23 cellular contexts compared by ENCODE assay signal in genomic region chr6:169117663-169118062, GRCh38.
"Had no signal": no experiment of that assay in that cellular context is flagged by ENCODE, and none has a peak within 500 bp of the region (broad histone marks: within the 10 kb centered on the region; RNA-seq: fewer than 3 reads in every experiment).

No MANE protein-coding gene starts in this region.

- H3K36me3 Mint-ChIP-seq: naive thymus-derived CD4-positive, alpha-beta T cell; natural killer cell; neural progenitor cell; stimulated activated effector memory CD8-positive, alpha-beta T cell treated with anti-CD3 and anti-CD28 coated beads, Interleukin-12 subunit alpha, Interleukin-12 subunit beta, amount 100 ng/mL, for 72 hours; stimulated activated naive B cell treated with anti-CD40 and anti-IgM and Interleukin-4, amounts not matched to agents 10 μg/mL and 1 μg/mL and 100 μg/mL, for 72 hours had no signal

- H3K4me3 Mint-ChIP-seq: naive thymus-derived CD4-positive, alpha-beta T cell; natural killer cell; nephron; neural progenitor cell; stimulated activated effector memory CD8-positive, alpha-beta T cell treated with anti-CD3 and anti-CD28 coated beads, Interleukin-12 subunit alpha, Interleukin-12 subunit beta, amount 100 ng/mL, for 72 hours; stimulated activated naive B cell treated with anti-CD40 and anti-IgM and Interleukin-4, amounts not matched to agents 10 μg/mL and 1 μg/mL and 100 μg/mL, for 72 hours had no signal

- H3K9me3 Mint-ChIP-seq: natural killer cell; nephron; stimulated activated effector memory CD8-positive, alpha-beta T cell treated with anti-CD3 and anti-CD28 coated beads, Interleukin-12 subunit alpha, Interleukin-12 subunit beta, amount 100 ng/mL, for 72 hours; stimulated activated naive B cell treated with anti-CD40 and anti-IgM and Interleukin-4, amounts not matched to agents 10 μg/mL and 1 μg/mL and 100 μg/mL, for 72 hours had no signal

- H3K4me1 Mint-ChIP-seq: natural killer cell; stimulated activated effector memory CD8-positive, alpha-beta T cell treated with anti-CD3 and anti-CD28 coated beads, Interleukin-12 subunit alpha, Interleukin-12 subunit beta, amount 100 ng/mL, for 72 hours; stimulated activated naive B cell treated with anti-CD40 and anti-IgM and Interleukin-4, amounts not matched to agents 10 μg/mL and 1 μg/mL and 100 μg/mL, for 72 hours had no signal

- ATAC-seq: naive thymus-derived CD4-positive, alpha-beta T cell; natural killer cell; psoas muscle; right cardiac atrium; right lobe of liver; stimulated activated naive B cell treated with anti-CD40 and anti-IgM and Interleukin-4, amounts not matched to agents 10 μg/mL and 1 μg/mL and 100 μg/mL, for 72 hours had no signal

- DNase-seq: naive thymus-derived CD4-positive, alpha-beta T cell; natural killer cell; occipital lobe; ovary; posterior cingulate gyrus; psoas muscle; right cardiac atrium; right lobe of liver; sigmoid colon; small intestine; stimulated activated CD4-positive, alpha-beta T cell treated with anti-CD3 and anti-CD28 coated beads, Interleukin-15, amount 100 ng/mL, for 24 hours; stimulated activated CD4-positive, alpha-beta T cell treated with anti-CD3 and anti-CD28 coated beads, Interleukin-2, amount 100 ng/mL, for 24 hours; stimulated activated CD4-positive, alpha-beta T cell treated with anti-CD3 and anti-CD28 coated beads, Interleukin-2, amount 100 ng/mL, for 48 hours; stimulated activated CD4-positive, alpha-beta T cell treated with anti-CD3 and anti-CD28 coated beads, Interleukin-4, amount 100 ng/mL, for 24 hours; stimulated activated naive B cell treated with anti-CD40 and anti-IgM and Interleukin-4, amounts not matched to agents 10 μg/mL and 1 μg/mL and 100 μg/mL, for 72 hours; stimulated activated naive CD4-positive, alpha-beta T cell treated with Interleukin-2 at 50 U/mL for 16 hours; stomach; thyroid gland; trophoblast cell had no signal

- H3K27ac Mint-ChIP-seq: naive thymus-derived CD4-positive, alpha-beta T cell; natural killer cell; nephron; neural progenitor cell; progenitor cell of endocrine pancreas; stimulated activated effector memory CD8-positive, alpha-beta T cell treated with anti-CD3 and anti-CD28 coated beads, Interleukin-12 subunit alpha, Interleukin-12 subunit beta, amount 100 ng/mL, for 72 hours; stimulated activated naive B cell treated with anti-CD40 and anti-IgM and Interleukin-4, amounts not matched to agents 10 μg/mL and 1 μg/mL and 100 μg/mL, for 72 hours had no signal
